8 cellular contexts compared by ENCODE assay signal in genomic region chr2:200454839-200455801, GRCh38. TPM values are rescaled to one million over a fixed set of nuclear protein-coding genes. Genes with fewer than 3 reads are reported as not detected.
DNase-seq lines count a peak whose midpoint lies in the region; ATAC-seq and TF ChIP-seq lines count a peak whose summit lies in the region.

No MANE protein-coding gene starts in this region.

- peaks cover 10% of the 10 kb centered on the region for H3K36me3 Mint-ChIP-seq in MCF 10A (ENCODE audit: insufficient read depth, unreplicated experiment)
- peaks cover 31% of the 10 kb centered on the region for H3K36me3 Mint-ChIP-seq in activated CD4-positive, alpha-beta memory T cell treated with anti-CD3 and anti-CD28 coated beads, Interleukin-2, amount 10 ng/mL, durations not matched to agents 7 days and 5 days (ENCODE audit: low read depth)

- POLR2A ChIA-PET in MCF 10A (lab: Yijun Ruan, JAX) = interaction anchor here (0.6 kb wide), 1 partner anchor 135 kb away, joined by 3 read pairs; no protein-coding TSS in a partner anchor
- POLR2A ChIA-PET in activated CD4-positive, alpha-beta memory T cell treated with anti-CD3 and anti-CD28 coated beads, Interleukin-2, amount 10 ng/mL, durations not matched to agents 7 days and 5 days (lab: Charles Lee) = interaction anchor here (0.6 to 4.0 kb wide), 7 partner anchors 9 to 70 kb away, joined by 3 to 37 read pairs (median 3); no protein-coding TSS in a partner anchor

- no TSS peak for BruUV-seq in MCF 10A (replicated peaks; lab: Mats Ljungman, UMichigan)

- peak; percentile 94 for ATAC-seq in HG02973 (IDR thresholded peaks at IDR 0.05; ENCODE audit: unreplicated experiment)
- ATAC-seq in psoas muscle = peak; percentile 94 to 98 (median 96)

- H3K27me3 ChIP-seq in breast epithelium (no peaks in the 10 kb centered on the region), psoas muscle (ENCODE audit: insufficient read depth in 3 of 3, low read length in 2 of 3) (no peaks in the 10 kb centered on the region), WERI-Rb-1 (ENCODE audit: insufficient read depth, low read depth, severe bottlenecking) (no peaks in the 10 kb centered on the region)

- H3K27ac Mint-ChIP-seq in MCF 10A (ENCODE audit: low read depth, unreplicated experiment) = no peak overlapping the region
- peak overlapping the region; percentile 80 for H3K27ac Mint-ChIP-seq in activated CD4-positive, alpha-beta memory T cell treated with anti-CD3 and anti-CD28 coated beads, Interleukin-2, amount 10 ng/mL, durations not matched to agents 7 days and 5 days

- H3K9me3 Mint-ChIP-seq in MCF 10A (ENCODE audit: unreplicated experiment) = no peaks in the 10 kb centered on the region
- no peaks in the 10 kb centered on the region for H3K9me3 Mint-ChIP-seq in activated CD4-positive, alpha-beta memory T cell treated with anti-CD3 and anti-CD28 coated beads, Interleukin-2, amount 10 ng/mL, durations not matched to agents 7 days and 5 days

- DNase-seq in MCF 10A (ENCODE audit: unreplicated experiment) = peak; percentile 48
- DNase-seq in breast epithelium (ENCODE audit: low spot score in 2 of 2) = no peak
- no peak for DNase-seq in activated CD4-positive, alpha-beta memory T cell treated with anti-CD3 and anti-CD28 coated beads, Interleukin-2, amount 10 ng/mL, durations not matched to agents 7 days and 5 days
- no peak for DNase-seq in psoas muscle
- no peak for DNase-seq in pons (ENCODE audit: low spot score)
- DNase-seq in DMS153 treated with DMSO at 0.1 percent for 48 hours (lab: John Stamatoyannopoulos, UW; ENCODE audit: unreplicated experiment) = no peak
- DNase-seq in WERI-Rb-1 = no peak

- H3K4me1 ChIP-seq in breast epithelium = no peaks in the 10 kb centered on the region
- peaks cover 21% of the 10 kb centered on the region for H3K4me1 ChIP-seq in psoas muscle

- TF ChIP-seq POLR2A in breast epithelium (IDR thresholded peaks at IDR 0.05) = no peak

- no peak overlapping the region for H3K4me3 ChIP-seq in breast epithelium
- H3K4me3 ChIP-seq in psoas muscle = no peak overlapping the region
- no peak overlapping the region for H3K4me3 ChIP-seq in WERI-Rb-1 (ENCODE audit: low read depth, low read length)

- 35 to 42% (median 40%) methylated on average over 4 of the region's 4 CpGs for WGBS in psoas muscle, 3 donors

- CTCF ChIA-PET in MCF 10A (lab: Yijun Ruan, JAX) = interaction anchor here (0.6 to 3.0 kb wide), 9 partner anchors 15 to 1585 kb away, joined by 3 to 7 read pairs (median 3); no protein-coding TSS in a partner anchor
- CTCF ChIA-PET in activated CD4-positive, alpha-beta memory T cell treated with anti-CD3 and anti-CD28 coated beads, Interleukin-2, amount 10 ng/mL, durations not matched to agents 7 days and 5 days (lab: Charles Lee) = interaction anchor here (0.7 to 2.4 kb wide), 3 partner anchors 12 to 107 kb away, joined by 3 to 9 read pairs (median 3); no protein-coding TSS in a partner anchor

- H3K27ac ChIP-seq in breast epithelium = no peak overlapping the region
- no peak overlapping the region for H3K27ac ChIP-seq in psoas muscle
- H3K27ac ChIP-seq in WERI-Rb-1 = no peak overlapping the region

- H3K9me3 ChIP-seq in breast epithelium = no peaks in the 10 kb centered on the region
- H3K9me3 ChIP-seq in psoas muscle = no peaks in the 10 kb centered on the region
- no peaks in the 10 kb centered on the region for H3K9me3 ChIP-seq in WERI-Rb-1 (ENCODE audit: severe bottlenecking)

- H3K36me3 ChIP-seq in breast epithelium (no peaks in the 10 kb centered on the region), psoas muscle (ENCODE audit: insufficient read depth in 1 of 2, low read depth in 1 of 2) (no peaks in the 10 kb centered on the region), WERI-Rb-1 (no peaks in the 10 kb centered on the region)

- peaks cover 10% of the 10 kb centered on the region for H3K4me1 Mint-ChIP-seq in MCF 10A (ENCODE audit: insufficient read depth, unreplicated experiment)
- peaks cover 39% of the 10 kb centered on the region for H3K4me1 Mint-ChIP-seq in activated CD4-positive, alpha-beta memory T cell treated with anti-CD3 and anti-CD28 coated beads, Interleukin-2, amount 10 ng/mL, durations not matched to agents 7 days and 5 days

- intact Hi-C loops in MCF 10A (cut with micrococcal nuclease) = no loop called here
- intact Hi-C loops in breast epithelium (cut with DNase I; ENCODE audit: low total_unique reads) = no loop called here
- intact Hi-C loops in psoas muscle (cut with DNase I) = loop anchor here in 1 of 2 donors (10.0 kb wide), 1 partner anchor 150 kb away; the partner anchor contains the start of gene SPATS2L

- H3K27me3 Mint-ChIP-seq in MCF 10A (ENCODE audit: insufficient read depth, unreplicated experiment) = no peaks in the 10 kb centered on the region
- H3K27me3 Mint-ChIP-seq in activated CD4-positive, alpha-beta memory T cell treated with anti-CD3 and anti-CD28 coated beads, Interleukin-2, amount 10 ng/mL, durations not matched to agents 7 days and 5 days = no peaks in the 10 kb centered on the region

- TF ChIP-seq CTCF in MCF 10A (IDR thresholded peaks at IDR 0.05; ENCODE audit: unreplicated experiment) (no peak), breast epithelium (IDR thresholded peaks at IDR 0.05) (no peak), psoas muscle (IDR thresholded peaks at IDR 0.05) (no peak), WERI-Rb-1 (IDR thresholded peaks at IDR 0.05; ENCODE audit: low read depth, low read length) (no peak)

- H3K4me3 Mint-ChIP-seq in MCF 10A (ENCODE audit: unreplicated experiment) = no peak overlapping the region
- H3K4me3 Mint-ChIP-seq in activated CD4-positive, alpha-beta memory T cell treated with anti-CD3 and anti-CD28 coated beads, Interleukin-2, amount 10 ng/mL, durations not matched to agents 7 days and 5 days = no peak overlapping the region

RNA-seq across cellular contexts. Expression of gene KCTD18, which starts 54.7 kb away (rescaled TPM):
- 13.3 and 13.5 TPM in 2 replicates for total RNA-seq in MCF 10A (2022)
- total RNA-seq in breast epithelium = 10 to 100 TPM; 15.7 to 28.2 (median 23.3) TPM
- total RNA-seq in activated CD4-positive, alpha-beta memory T cell treated with anti-CD3 and anti-CD28 coated beads, Interleukin-2, amount 10 ng/mL, durations not matched to agents 7 days and 5 days = 10 to 100 TPM; 17.5 to 18.8 TPM
- total RNA-seq in psoas muscle = 10 to 100 TPM in 3 of 4 donors, 1 to 10 TPM in 1; 9.7 to 13.9 (median 10.3) TPM
- 10 to 100 TPM in 1 of 3 donors, 1 to 10 TPM in 2; 7.1 to 24.0 (median 7.9) TPM for polyA plus RNA-seq in psoas muscle
